8 cellular contexts compared by ENCODE assay signal in the genomic region with DNA sequence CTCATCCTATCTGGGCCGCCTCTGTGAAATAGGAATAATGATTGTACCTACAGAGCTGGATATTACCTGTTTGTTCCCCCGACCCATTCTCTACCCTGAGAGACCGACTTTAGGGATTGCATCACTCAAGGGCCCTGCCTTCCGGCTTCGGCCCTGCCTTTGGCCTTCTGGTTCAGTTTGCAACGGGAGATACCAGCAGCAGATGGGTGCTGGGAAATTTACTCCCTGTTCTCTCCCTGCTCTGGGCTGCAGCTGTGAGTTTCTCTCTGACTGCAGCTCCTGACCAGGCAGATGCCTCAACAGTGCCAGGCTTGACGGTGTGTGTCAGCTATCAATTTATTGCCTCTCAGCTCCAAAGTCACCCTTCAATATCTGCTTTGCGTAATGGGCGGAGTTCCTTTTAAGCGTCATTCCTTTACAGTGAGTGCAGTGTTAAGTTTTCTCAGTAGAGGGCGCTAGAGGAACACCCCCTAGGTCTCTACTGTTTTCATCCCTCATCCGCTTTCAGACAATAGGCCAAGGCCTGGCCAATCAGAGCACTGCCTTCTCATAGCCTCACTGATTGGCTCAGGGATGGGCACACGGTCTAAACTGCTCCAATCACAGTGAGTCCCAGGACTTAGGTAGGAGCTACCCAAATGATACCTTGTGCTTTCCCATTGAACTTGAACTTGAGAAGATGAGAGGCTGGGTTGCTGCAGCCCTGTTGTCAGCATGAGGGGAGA. TPM values are rescaled to one million over a fixed set of nuclear protein-coding genes. Genes with fewer than 3 reads are reported as not detected.
DNase-seq lines count a peak whose midpoint lies in the region; ATAC-seq and TF ChIP-seq lines count a peak whose summit lies in the region.

No MANE protein-coding gene starts in this region.

- TF ChIP-seq CTCF in spleen (IDR thresholded peaks at IDR 0.05 in 8 of 11, conservative IDR thresholded peaks at IDR 0.05 in 3 of 11) = peak in 8 of 11 experiments; percentile 8 to 56 (median 30)

- no peaks in the 10 kb centered on the region for H3K36me3 ChIP-seq in spleen

- CTCF ChIA-PET in activated naive CD4-positive, alpha-beta T cell treated with anti-CD3 and anti-CD28 coated beads for 36 hours (lab: Charles Lee) = interaction anchor here (0.6 to 16.8 kb wide), 19 partner anchors 11 to 703 kb away, joined by 3 to 211 read pairs (median 3); no protein-coding TSS in a partner anchor

- peaks cover 0 to 20% (median 0%) of the 10 kb centered on the region in 6 donors for H3K4me1 ChIP-seq in spleen

- intact Hi-C loops in activated naive CD4-positive, alpha-beta T cell treated with anti-CD3 and anti-CD28 coated beads for 36 hours (cut with micrococcal nuclease) = no loop called here
- intact Hi-C loops in activated T-helper 1 cell treated with anti-CD3 and anti-CD28 coated beads, Interleukin-12 subunit alpha, Interleukin-12 subunit beta, Interleukin-2, Interleukin-4 antibody, amounts not matched to agents 30 ng/mL and 10 ng/mL and 1 ng/mL, durations not matched to agents 14 hours and 24 hours and 36 hours (cut with micrococcal nuclease) = loop anchor here (1.0 kb wide), 1 partner anchor 313 kb away; no protein-coding TSS in a partner anchor
- intact Hi-C loops in left ventricle myocardium superior (cut with micrococcal nuclease) = loop anchor here (5.0 kb wide), 1 partner anchor 329 kb away; no protein-coding TSS in a partner anchor
- intact Hi-C loops in spleen (cut with DNase I; ENCODE audit: low total_unique reads) = loop anchor here (10.0 kb wide), 1 partner anchor 602 kb away; no protein-coding TSS in a partner anchor

- peak; percentile 66 for DNase-seq in activated naive CD4-positive, alpha-beta T cell treated with anti-CD3 and anti-CD28 coated beads for 36 hours
- no peak for DNase-seq in activated naive CD4-positive, alpha-beta T cell (lab: John Stamatoyannopoulos, UW)
- DNase-seq in NCI-H69 (lab: John Stamatoyannopoulos, UW) = peak; percentile 73
- peak; percentile 33 for DNase-seq in activated T-helper 1 cell treated with anti-CD3 and anti-CD28 coated beads, Interleukin-12 subunit alpha, Interleukin-12 subunit beta, Interleukin-2, Interleukin-4 antibody, amounts not matched to agents 30 ng/mL and 10 ng/mL and 1 ng/mL, durations not matched to agents 14 hours and 24 hours and 36 hours (ENCODE audit: low spot score)
- no peak for DNase-seq in left ventricle myocardium superior
- DNase-seq in spleen = no peak

- H3K9me3 Mint-ChIP-seq in activated naive CD4-positive, alpha-beta T cell treated with anti-CD3 and anti-CD28 coated beads for 36 hours = no peaks in the 10 kb centered on the region
- H3K9me3 Mint-ChIP-seq in activated T-helper 1 cell treated with anti-CD3 and anti-CD28 coated beads, Interleukin-12 subunit alpha, Interleukin-12 subunit beta, Interleukin-2, Interleukin-4 antibody, amounts not matched to agents 30 ng/mL and 10 ng/mL and 1 ng/mL, durations not matched to agents 14 hours and 24 hours and 36 hours = no peaks in the 10 kb centered on the region

- no peaks in the 10 kb centered on the region for H3K27me3 Mint-ChIP-seq in activated naive CD4-positive, alpha-beta T cell treated with anti-CD3 and anti-CD28 coated beads for 36 hours (ENCODE audit: low read depth)
- peaks cover 9% of the 10 kb centered on the region for H3K27me3 Mint-ChIP-seq in activated T-helper 1 cell treated with anti-CD3 and anti-CD28 coated beads, Interleukin-12 subunit alpha, Interleukin-12 subunit beta, Interleukin-2, Interleukin-4 antibody, amounts not matched to agents 30 ng/mL and 10 ng/mL and 1 ng/mL, durations not matched to agents 14 hours and 24 hours and 36 hours (ENCODE audit: insufficient read depth)

- no peak overlapping the region for H3K4me3 ChIP-seq in spleen

- WGBS in spleen, 5 donors = 42 to 49% (median 44%) methylated on average over 12 to 13 of the region's 13 CpGs

- peak; percentile 85 for ATAC-seq in HG03354 (IDR thresholded peaks at IDR 0.05; ENCODE audit: poor library complexity, severe bottlenecking, unreplicated experiment)
- peak; percentile 36 for ATAC-seq in left ventricle myocardium superior
- no peak for ATAC-seq in GM18873 (IDR thresholded peaks at IDR 0.05; ENCODE audit: low FRiP score, unreplicated experiment)

- H3K27me3 ChIP-seq in spleen (replicated peaks in 1 of 7) = peaks cover 0 to 17% (median 0%) of the 10 kb centered on the region in 7 donors

- no peak overlapping the region for H3K4me3 Mint-ChIP-seq in activated naive CD4-positive, alpha-beta T cell treated with anti-CD3 and anti-CD28 coated beads for 36 hours
- H3K4me3 Mint-ChIP-seq in activated T-helper 1 cell treated with anti-CD3 and anti-CD28 coated beads, Interleukin-12 subunit alpha, Interleukin-12 subunit beta, Interleukin-2, Interleukin-4 antibody, amounts not matched to agents 30 ng/mL and 10 ng/mL and 1 ng/mL, durations not matched to agents 14 hours and 24 hours and 36 hours = no peak overlapping the region

- no peak for TF ChIP-seq POLR2A in spleen (IDR thresholded peaks at IDR 0.05)

- H3K36me3 Mint-ChIP-seq in activated naive CD4-positive, alpha-beta T cell treated with anti-CD3 and anti-CD28 coated beads for 36 hours (ENCODE audit: low read depth) = no peaks in the 10 kb centered on the region
- H3K36me3 Mint-ChIP-seq in activated T-helper 1 cell treated with anti-CD3 and anti-CD28 coated beads, Interleukin-12 subunit alpha, Interleukin-12 subunit beta, Interleukin-2, Interleukin-4 antibody, amounts not matched to agents 30 ng/mL and 10 ng/mL and 1 ng/mL, durations not matched to agents 14 hours and 24 hours and 36 hours (ENCODE audit: low read depth) = no peaks in the 10 kb centered on the region

- H3K4me1 Mint-ChIP-seq in activated naive CD4-positive, alpha-beta T cell treated with anti-CD3 and anti-CD28 coated beads for 36 hours (ENCODE audit: low read depth) = no peaks in the 10 kb centered on the region
- H3K4me1 Mint-ChIP-seq in activated T-helper 1 cell treated with anti-CD3 and anti-CD28 coated beads, Interleukin-12 subunit alpha, Interleukin-12 subunit beta, Interleukin-2, Interleukin-4 antibody, amounts not matched to agents 30 ng/mL and 10 ng/mL and 1 ng/mL, durations not matched to agents 14 hours and 24 hours and 36 hours (ENCODE audit: low read depth) = peaks cover 6% of the 10 kb centered on the region

- H3K9me3 ChIP-seq in spleen = peaks cover 0 to 5% (median 0%) of the 10 kb centered on the region in 8 donors

- no peak overlapping the region for H3K27ac Mint-ChIP-seq in activated naive CD4-positive, alpha-beta T cell treated with anti-CD3 and anti-CD28 coated beads for 36 hours
- H3K27ac Mint-ChIP-seq in activated T-helper 1 cell treated with anti-CD3 and anti-CD28 coated beads, Interleukin-12 subunit alpha, Interleukin-12 subunit beta, Interleukin-2, Interleukin-4 antibody, amounts not matched to agents 30 ng/mL and 10 ng/mL and 1 ng/mL, durations not matched to agents 14 hours and 24 hours and 36 hours = no peak overlapping the region

- no peak overlapping the region for H3K27ac ChIP-seq in spleen

RNA-seq across cellular contexts. Expression of gene KCNG1, which starts 30.0 kb away (rescaled TPM):
- under 1 TPM; 0.29 to 0.59 TPM for total RNA-seq in activated naive CD4-positive, alpha-beta T cell treated with anti-CD3 and anti-CD28 coated beads for 36 hours
- 2.8 and 3.1 TPM in 2 replicates for total RNA-seq in activated T-helper 1 cell treated with anti-CD3 and anti-CD28 coated beads, Interleukin-12 subunit alpha, Interleukin-12 subunit beta, Interleukin-2, Interleukin-4 antibody, amounts not matched to agents 30 ng/mL and 10 ng/mL and 1 ng/mL, durations not matched to agents 14 hours and 24 hours and 36 hours
- total RNA-seq in left ventricle myocardium superior (0.37 TPM), spleen (1 to 10 TPM; 1.6 to 5.0 (median 3.5) TPM)
- 1 to 10 TPM in 2 of 3 donors, under 1 TPM in 1; 0.35 to 3.0 (median 1.9) TPM for polyA plus RNA-seq in spleen

RNA-seq across cellular contexts. Expression of gene MOCS3, which starts 34.3 kb away (rescaled TPM):
- total RNA-seq in activated naive CD4-positive, alpha-beta T cell treated with anti-CD3 and anti-CD28 coated beads for 36 hours = 1 to 10 TPM; 1.6 to 2.2 TPM
- total RNA-seq in activated T-helper 1 cell treated with anti-CD3 and anti-CD28 coated beads, Interleukin-12 subunit alpha, Interleukin-12 subunit beta, Interleukin-2, Interleukin-4 antibody, amounts not matched to agents 30 ng/mL and 10 ng/mL and 1 ng/mL, durations not matched to agents 14 hours and 24 hours and 36 hours = 6.2 and 6.7 TPM in 2 replicates
- total RNA-seq in left ventricle myocardium superior = 3.1 TPM
- total RNA-seq in spleen = 1 to 10 TPM; 3.4 to 7.0 (median 5.3) TPM
- polyA plus RNA-seq in spleen = 1 to 10 TPM; 2.6 to 4.2 (median 3.2) TPM

RNA-seq across cellular contexts. Expression of gene DPM1, which starts 34.6 kb away (rescaled TPM):
- 10 to 100 TPM; 64.8 to 66.1 TPM for total RNA-seq in activated naive CD4-positive, alpha-beta T cell treated with anti-CD3 and anti-CD28 coated beads for 36 hours
- 54.6 and 61.2 TPM in 2 replicates for total RNA-seq in activated T-helper 1 cell treated with anti-CD3 and anti-CD28 coated beads, Interleukin-12 subunit alpha, Interleukin-12 subunit beta, Interleukin-2, Interleukin-4 antibody, amounts not matched to agents 30 ng/mL and 10 ng/mL and 1 ng/mL, durations not matched to agents 14 hours and 24 hours and 36 hours
- total RNA-seq in left ventricle myocardium superior (41.2 TPM), spleen (10 to 100 TPM; 28.1 to 62.5 (median 37.9) TPM)
- 10 to 100 TPM; 40.7 to 65.0 (median 46.9) TPM for polyA plus RNA-seq in spleen

Comparison
In these comparisons a context has a peak if more than half of its experiments do, and no peak if none do; other contexts are left out.
1. DNase-seq: peak in activated naive CD4-positive, alpha-beta T cell treated with anti-CD3 and anti-CD28 coated beads for 36 hours (single experiment), NCI-H69 (single experiment) and activated T-helper 1 cell treated with anti-CD3 and anti-CD28 coated beads, Interleukin-12 subunit alpha, Interleukin-12 subunit beta, Interleukin-2, Interleukin-4 antibody, amounts not matched to agents 30 ng/mL and 10 ng/mL and 1 ng/mL, durations not matched to agents 14 hours and 24 hours and 36 hours (single experiment); none in activated naive CD4-positive, alpha-beta T cell (0 of 4), left ventricle myocardium superior (single experiment) and spleen (single experiment).